ENCODE assay signal across 30 cellular contexts in the genomic region with DNA sequence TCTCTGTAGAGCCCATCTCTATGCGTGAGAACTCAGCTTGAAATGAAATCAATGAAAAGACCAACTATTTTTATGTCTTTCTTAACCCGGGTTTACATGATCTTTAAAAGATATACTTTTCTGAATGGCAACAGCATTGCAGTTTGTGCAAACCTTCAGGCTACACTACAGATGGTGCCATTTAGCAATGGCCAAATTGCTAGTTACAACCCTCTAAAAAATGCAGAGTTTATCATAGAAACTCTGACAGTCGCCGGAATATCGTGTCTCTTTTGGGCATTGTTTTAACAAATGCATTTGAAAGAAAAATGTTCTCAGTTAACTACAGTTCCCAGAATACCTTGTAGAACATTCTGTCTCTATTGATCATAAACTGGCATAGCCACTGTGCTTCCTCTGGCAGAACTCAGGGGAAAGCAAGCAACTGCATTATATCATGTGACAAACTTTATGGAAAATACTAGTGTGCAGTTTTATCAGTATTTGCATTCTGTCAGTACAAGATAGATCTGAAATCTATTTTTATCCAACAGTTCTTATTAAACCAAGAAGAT.
DNase-seq lines count a peak whose midpoint lies in the region; FAIRE-seq and TF ChIP-seq lines count a peak whose summit lies in the region.
"Had no signal": no experiment of that assay in that cellular context is flagged by ENCODE, and none has a peak within 500 bp of the region (broad histone marks: within the 10 kb centered on the region; RNA-seq: fewer than 3 reads in every experiment).

No MANE protein-coding gene starts in this region.

- TF ChIP-seq POLR2A in H54 (IDR thresholded peaks at IDR 0.05; ENCODE audit: low read depth, low read length): no peak

- DNase-seq in H54 (ENCODE audit: insufficient read length, low spot score): no peak
- no peak for DNase-seq in SK-N-MC (ENCODE audit: low read depth, low spot score)
- DNase-seq in coronary artery (ENCODE audit: low spot score): no peak
- no peak for DNase-seq in cerebellar cortex (ENCODE audit: low spot score)
- DNase-seq in AML-193 (lab: John Stamatoyannopoulos, UW): no peak
- DNase-seq in glutamatergic neuron: no peak
- no peak for DNase-seq in SW 1271 (lab: John Stamatoyannopoulos, UW)
- DNase-seq: activated CD4-positive, alpha-beta T cell treated with anti-CD3 and anti-CD28 coated beads for 4 hours; activated effector memory CD4-positive, alpha-beta T cell treated with Interleukin-2 at 50 U/mL for 16 hours; activated naive CD8-positive, alpha-beta T cell treated with anti-CD3 and anti-CD28 coated beads, Interleukin-2, amount 10 ng/mL, durations not matched to agents 7 days and 5 days; CD4-positive, alpha-beta memory T cell; esophagus squamous epithelium; mammary epithelial cell; NCI-H1436 treated with DMSO at 0.1 percent for 48 hours; NCI-H2081 treated with DMSO at 0.1 percent for 48 hours; NCI-H2227 treated with DMSO at 0.1 percent for 48 hours; NCI-H69; SHP77 treated with DMSO at 0.1 percent for 48 hours; stimulated activated naive CD4-positive, alpha-beta T cell; upper lobe of left lung; WERI-Rb-1 had no signal

- H3K4me1 Mint-ChIP-seq in nephron (peaks cover 19% of the 10 kb centered on the region), glutamatergic neuron (ENCODE audit: low read depth, unreplicated experiment) (peaks cover 6% of the 10 kb centered on the region)
- H3K4me1 Mint-ChIP-seq: activated naive CD8-positive, alpha-beta T cell treated with anti-CD3 and anti-CD28 coated beads, Interleukin-2, amount 10 ng/mL, durations not matched to agents 7 days and 5 days; CD4-positive, alpha-beta memory T cell; central memory CD8-positive, alpha-beta T cell had no signal

- no peak overlapping the region for H3K9ac ChIP-seq in SK-N-MC (ENCODE audit: insufficient read length)

- H3K9me3 Mint-ChIP-seq in nephron: no peaks in the 10 kb centered on the region
- H3K9me3 Mint-ChIP-seq in glutamatergic neuron (ENCODE audit: unreplicated experiment): no peaks in the 10 kb centered on the region
- H3K9me3 Mint-ChIP-seq: activated naive CD8-positive, alpha-beta T cell treated with anti-CD3 and anti-CD28 coated beads, Interleukin-2, amount 10 ng/mL, durations not matched to agents 7 days and 5 days; central memory CD8-positive, alpha-beta T cell; natural killer cell treated with Interleukin-12 subunit alpha and Interleukin-12 subunit beta and Interleukin-15 and Interleukin-18, amount 100 ng/mL, for 72 hours had no signal

- peak overlapping the region; percentile 58 for H3K27ac ChIP-seq in SK-N-MC
- no peak overlapping the region for H3K27ac ChIP-seq in coronary artery
- H3K27ac ChIP-seq: ascending aorta, esophagus squamous epithelium, skin epidermis, suprapubic skin, upper lobe of left lung, WERI-Rb-1 had no signal

- peak overlapping the region; percentile 10 to 54 (median 44) for H3K27ac Mint-ChIP-seq in nephron
- no peak overlapping the region for H3K27ac Mint-ChIP-seq in glutamatergic neuron (ENCODE audit: unreplicated experiment)
- H3K27ac Mint-ChIP-seq: activated naive CD8-positive, alpha-beta T cell treated with anti-CD3 and anti-CD28 coated beads, Interleukin-2, amount 10 ng/mL, durations not matched to agents 7 days and 5 days; CD4-positive, alpha-beta memory T cell; natural killer cell treated with Interleukin-12 subunit alpha and Interleukin-12 subunit beta and Interleukin-15 and Interleukin-18, amount 100 ng/mL, for 72 hours had no signal

- no peaks in the 10 kb centered on the region; the same call in 1 of the 2 replicates for H3K9me3 ChIP-seq in SK-N-MC (ENCODE audit: low read depth, low read length)
- H3K9me3 ChIP-seq: ascending aorta, esophagus squamous epithelium, suprapubic skin, upper lobe of left lung had no signal

- H3K27me3 Mint-ChIP-seq in nephron (ENCODE audit: low read depth): no peaks in the 10 kb centered on the region
- H3K27me3 Mint-ChIP-seq in glutamatergic neuron (ENCODE audit: unreplicated experiment): no peaks in the 10 kb centered on the region
- H3K27me3 Mint-ChIP-seq: activated naive CD8-positive, alpha-beta T cell treated with anti-CD3 and anti-CD28 coated beads, Interleukin-2, amount 10 ng/mL, durations not matched to agents 7 days and 5 days; CD4-positive, alpha-beta memory T cell; central memory CD8-positive, alpha-beta T cell; natural killer cell treated with Interleukin-12 subunit alpha and Interleukin-12 subunit beta and Interleukin-15 and Interleukin-18, amount 100 ng/mL, for 72 hours had no signal

- H3K4me3 ChIP-seq in SK-N-MC: peak overlapping the region; percentile 14
- peak overlapping the region; percentile 31 for H3K4me3 ChIP-seq in coronary artery
- H3K4me3 ChIP-seq: ascending aorta, esophagus squamous epithelium, skin epidermis, suprapubic skin, upper lobe of left lung had no signal

- FAIRE-seq in H54 (lab: Jason Lieb, UNC): peak; percentile 43
- FAIRE-seq: A204.1, H1, RCC 7860 had no signal

- H3K36me3 ChIP-seq in SK-N-MC (ENCODE audit: insufficient read depth, low read length): peaks cover 2% of the 10 kb centered on the region; the same call in 1 of the 2 replicates
- H3K36me3 ChIP-seq: ascending aorta, esophagus squamous epithelium, suprapubic skin, upper lobe of left lung, WERI-Rb-1 had no signal

- H3K36me3 Mint-ChIP-seq in nephron (ENCODE audit: low read depth): no peaks in the 10 kb centered on the region
- H3K36me3 Mint-ChIP-seq in glutamatergic neuron (ENCODE audit: unreplicated experiment): no peaks in the 10 kb centered on the region
- H3K36me3 Mint-ChIP-seq: activated naive CD8-positive, alpha-beta T cell treated with anti-CD3 and anti-CD28 coated beads, Interleukin-2, amount 10 ng/mL, durations not matched to agents 7 days and 5 days; CD4-positive, alpha-beta memory T cell; natural killer cell treated with Interleukin-12 subunit alpha and Interleukin-12 subunit beta and Interleukin-15 and Interleukin-18, amount 100 ng/mL, for 72 hours had no signal

- H3K4me3 Mint-ChIP-seq in nephron (peak overlapping the region in 1 of 3 experiments; percentile 1), glutamatergic neuron (ENCODE audit: unreplicated experiment) (no peak overlapping the region)
- H3K4me3 Mint-ChIP-seq: activated naive CD8-positive, alpha-beta T cell treated with anti-CD3 and anti-CD28 coated beads, Interleukin-2, amount 10 ng/mL, durations not matched to agents 7 days and 5 days; CD4-positive, alpha-beta memory T cell; central memory CD8-positive, alpha-beta T cell; natural killer cell treated with Interleukin-12 subunit alpha and Interleukin-12 subunit beta and Interleukin-15 and Interleukin-18, amount 100 ng/mL, for 72 hours had no signal

- no peak for TF ChIP-seq CTCF in coronary artery (IDR thresholded peaks at IDR 0.05)
- TF ChIP-seq CTCF in nephron (IDR thresholded peaks at IDR 0.05; ENCODE audit: unreplicated experiment in 3 of 3): no peak
- TF ChIP-seq CTCF in glutamatergic neuron (IDR thresholded peaks at IDR 0.05; ENCODE audit: partially characterized antibody, unreplicated experiment): no peak
